In genomic region chr1:1629430-1630190, GRCh38 we compare ENCODE assay signal across 8 cellular contexts. TPM values are rescaled to one million over a fixed set of nuclear protein-coding genes. Genes with fewer than 3 reads are reported as not detected.
DNase-seq lines count a peak whose midpoint lies in the region; ATAC-seq and TF ChIP-seq lines count a peak whose summit lies in the region.

No MANE protein-coding gene starts in this region.

- DNase-seq in CD14-positive monocyte (ENCODE audit: low spot score) (peak; percentile 45), T-helper 2 cell (peak in 4 of 5 experiments; percentile 35 to 95 (median 77)), SKM-1 treated with dmso at 0.1 percent for 144 hours (lab: John Stamatoyannopoulos, UW; ENCODE audit: unreplicated experiment) (no peak), superior temporal gyrus (ENCODE audit: extremely low spot score) (no peak)
- peak; percentile 71 for DNase-seq in activated naive CD8-positive, alpha-beta T cell treated with anti-CD3 and anti-CD28 coated beads, Interleukin-2, amount 10 ng/mL, durations not matched to agents 7 days and 5 days

- POLR2A ChIA-PET in activated naive CD8-positive, alpha-beta T cell treated with anti-CD3 and anti-CD28 coated beads, Interleukin-2, amount 10 ng/mL, durations not matched to agents 7 days and 5 days (lab: Charles Lee), result interaction anchor here (0.6 to 4.5 kb wide), 9 partner anchors 10 to 279 kb away, joined by 3 to 76 read pairs (median 4); partner anchors contain the start of genes CCNL2 and MIB2

- H3K9me3 Mint-ChIP-seq in CD14-positive monocyte, result peaks cover 0 to 11% (median 3%) of the 10 kb centered on the region in 7 donors
- H3K9me3 Mint-ChIP-seq in activated naive CD8-positive, alpha-beta T cell treated with anti-CD3 and anti-CD28 coated beads, Interleukin-2, amount 10 ng/mL, durations not matched to agents 7 days and 5 days, result no peaks in the 10 kb centered on the region

- peaks cover 2% of the 10 kb centered on the region for H3K4me1 Mint-ChIP-seq in CD14-positive monocyte
- H3K4me1 Mint-ChIP-seq in activated naive CD8-positive, alpha-beta T cell treated with anti-CD3 and anti-CD28 coated beads, Interleukin-2, amount 10 ng/mL, durations not matched to agents 7 days and 5 days, result peaks cover 2% of the 10 kb centered on the region

- H3K27me3 Mint-ChIP-seq in CD14-positive monocyte (ENCODE audit: low read depth in 3 of 3), result peaks cover 14 to 44% (median 22%) of the 10 kb centered on the region in 3 donors
- H3K27me3 Mint-ChIP-seq in activated naive CD8-positive, alpha-beta T cell treated with anti-CD3 and anti-CD28 coated beads, Interleukin-2, amount 10 ng/mL, durations not matched to agents 7 days and 5 days, result peaks cover 7% of the 10 kb centered on the region

- H3K4me3 ChIP-seq in skin epidermis, result peak overlapping the region; percentile 28 to 48 (median 39)

- peak overlapping the region in 20 of 21 experiments; percentile 21 to 93 (median 82) for H3K27ac ChIP-seq in skin epidermis

- no peak for TF ChIP-seq CTCF in CD14-positive monocyte (IDR thresholded peaks at IDR 0.05)

- no peak overlapping the region for H3K27ac Mint-ChIP-seq in CD14-positive monocyte
- H3K27ac Mint-ChIP-seq in activated naive CD8-positive, alpha-beta T cell treated with anti-CD3 and anti-CD28 coated beads, Interleukin-2, amount 10 ng/mL, durations not matched to agents 7 days and 5 days, result peak overlapping the region; percentile 92

- intact Hi-C loops in CD14-positive monocyte (cut with micrococcal nuclease), result no loop called here

- peak; percentile 42 for ATAC-seq in activated naive CD8-positive, alpha-beta T cell treated with anti-CD3 and anti-CD28 coated beads, Interleukin-2, amount 10 ng/mL, durations not matched to agents 7 days and 5 days (ENCODE audit: low read depth)
- ATAC-seq in GM21515 (IDR thresholded peaks at IDR 0.05; ENCODE audit: unreplicated experiment), result no peak
- no peak for ATAC-seq in HG03025 (IDR thresholded peaks at IDR 0.05; ENCODE audit: low FRiP score, unreplicated experiment)

- peak overlapping the region in 1 of 2 donors; percentile 26 for H3K4me3 Mint-ChIP-seq in CD14-positive monocyte
- H3K4me3 Mint-ChIP-seq in activated naive CD8-positive, alpha-beta T cell treated with anti-CD3 and anti-CD28 coated beads, Interleukin-2, amount 10 ng/mL, durations not matched to agents 7 days and 5 days, result peak overlapping the region; percentile 79

- H3K36me3 Mint-ChIP-seq in CD14-positive monocyte, result peaks cover 4 to 12% of the 10 kb centered on the region in 2 donors
- H3K36me3 Mint-ChIP-seq in activated naive CD8-positive, alpha-beta T cell treated with anti-CD3 and anti-CD28 coated beads, Interleukin-2, amount 10 ng/mL, durations not matched to agents 7 days and 5 days, result peaks cover 2% of the 10 kb centered on the region

RNA-seq across cellular contexts. Expression of gene MMP23B, which starts 2.4 kb away (rescaled TPM):
- under 1 TPM; 0.21 to 0.24 TPM for polyA plus RNA-seq in CD14-positive monocyte
- 1 to 10 TPM; 5.2 to 6.7 TPM for total RNA-seq in activated naive CD8-positive, alpha-beta T cell treated with anti-CD3 and anti-CD28 coated beads, Interleukin-2, amount 10 ng/mL, durations not matched to agents 7 days and 5 days

RNA-seq across cellular contexts. Expression of gene MIB2, which starts 14.3 kb away (rescaled TPM):
- polyA plus RNA-seq in CD14-positive monocyte, result 1 to 10 TPM; 5.4 to 5.6 TPM
- 10 to 100 TPM; 72.6 to 75.2 TPM for total RNA-seq in activated naive CD8-positive, alpha-beta T cell treated with anti-CD3 and anti-CD28 coated beads, Interleukin-2, amount 10 ng/mL, durations not matched to agents 7 days and 5 days

RNA-seq across cellular contexts. Expression of gene CDK11B, which starts 29.2 kb away (rescaled TPM):
- 1 to 10 TPM; 2.5 to 6.6 TPM for polyA plus RNA-seq in CD14-positive monocyte
- 10 to 100 TPM; 40.8 to 42.3 TPM for total RNA-seq in activated naive CD8-positive, alpha-beta T cell treated with anti-CD3 and anti-CD28 coated beads, Interleukin-2, amount 10 ng/mL, durations not matched to agents 7 days and 5 days

RNA-seq across cellular contexts. Expression of gene FNDC10, which starts 29.7 kb away (rescaled TPM):
- polyA plus RNA-seq in CD14-positive monocyte, result 1 to 10 TPM in 1 of 2 donors, under 1 TPM in 1; 0.46 to 1.5 TPM
- 1 to 10 TPM; 4.4 to 4.6 TPM for total RNA-seq in activated naive CD8-positive, alpha-beta T cell treated with anti-CD3 and anti-CD28 coated beads, Interleukin-2, amount 10 ng/mL, durations not matched to agents 7 days and 5 days

RNA-seq across cellular contexts. Expression of gene SSU72, which starts 54.9 kb away (rescaled TPM):
- polyA plus RNA-seq in CD14-positive monocyte, result 100 to 1,000 TPM; 138 to 168 TPM
- 100 to 1,000 TPM; 118 TPM for total RNA-seq in activated naive CD8-positive, alpha-beta T cell treated with anti-CD3 and anti-CD28 coated beads, Interleukin-2, amount 10 ng/mL, durations not matched to agents 7 days and 5 days

Comparison
In these comparisons a context has a peak if more than half of its experiments do, and no peak if none do; other contexts are left out.
1. DNase-seq: peak in CD14-positive monocyte (single experiment), T-helper 2 cell (4 of 5) and activated naive CD8-positive, alpha-beta T cell treated with anti-CD3 and anti-CD28 coated beads, Interleukin-2, amount 10 ng/mL, durations not matched to agents 7 days and 5 days (single experiment); none in SKM-1 treated with dmso at 0.1 percent for 144 hours (single experiment) and superior temporal gyrus (single experiment).